In genomic region chr1:58781541-58782307, GRCh38 we compare ENCODE assay signal across 8 cellular contexts. TPM values are rescaled to one million over a fixed set of nuclear protein-coding genes. Genes with fewer than 3 reads are reported as not detected.
DNase-seq lines count a peak whose midpoint lies in the region; ATAC-seq and TF ChIP-seq lines count a peak whose summit lies in the region.

No MANE protein-coding gene starts in this region.

- no peaks in the 10 kb centered on the region for H3K36me3 ChIP-seq in ectodermal cell (ENCODE audit: control insufficient read depth, insufficient read depth, low read length)
- H3K36me3 ChIP-seq in lower lobe of right lung: peaks cover 10% of the 10 kb centered on the region

- TF ChIP-seq CTCF in lower lobe of right lung (IDR thresholded peaks at IDR 0.05): peak; percentile 51

- H3K27ac ChIP-seq in ectodermal cell (ENCODE audit: insufficient read depth, low read depth, low read length, poor library complexity, severe bottlenecking) (no peak overlapping the region), lower lobe of right lung (peak overlapping the region; percentile 100)

- H3K27me3 ChIP-seq in ectodermal cell (ENCODE audit: control insufficient read depth, insufficient read depth, low read length, poor library complexity, severe bottlenecking) (peaks cover 64% of the 10 kb centered on the region), lower lobe of right lung (ENCODE audit: low read depth) (no peaks in the 10 kb centered on the region)

- peak; percentile 62 for DNase-seq in DMS79 treated with DMSO at 0.1 percent for 48 hours (lab: John Stamatoyannopoulos, UW)
- DNase-seq in DMS79 (lab: John Stamatoyannopoulos, UW): no peak
- peak; percentile 63 for DNase-seq in NCI-H226
- peak; percentile 46 for DNase-seq in activated CD4-positive, alpha-beta T cell treated with anti-CD3 and anti-CD28 coated beads, Interleukin-2, amount 50 U/mL, for 1 hour
- peak; percentile 72 for DNase-seq in lower lobe of right lung
- DNase-seq in stimulated activated CD8-positive, alpha-beta memory T cell treated with anti-CD3 and anti-CD28 coated beads, Interleukin-12 subunit alpha, Interleukin-12 subunit beta, amount 100 ng/mL, for 1 hour (ENCODE audit: low read depth): peak; percentile 24

- 2 to 3% methylated on average over 41 to 42 of the region's 42 CpGs for WGBS in ectodermal cell, 2 experiments

- H3K4me1 ChIP-seq in ectodermal cell (ENCODE audit: control insufficient read depth, insufficient read depth, low read length) (peaks cover 11% of the 10 kb centered on the region), lower lobe of right lung (peaks cover 32% of the 10 kb centered on the region)

- H3K4me3 ChIP-seq in ectodermal cell (ENCODE audit: insufficient read depth, low read depth, low read length): peak overlapping the region; percentile 68
- H3K4me3 ChIP-seq in lower lobe of right lung: peak overlapping the region; percentile 86

- intact Hi-C loops in lower lobe of right lung (cut with DNase I): no loop called here

- H3K9me3 ChIP-seq in ectodermal cell (ENCODE audit: control insufficient read depth, low read length) (no peaks in the 10 kb centered on the region), lower lobe of right lung (no peaks in the 10 kb centered on the region)

- ATAC-seq in lower lobe of right lung: no peak
- no peak for ATAC-seq in HG02642 (IDR thresholded peaks at IDR 0.05; ENCODE audit: poor library complexity, unreplicated experiment)

RNA-seq across cellular contexts. Expression of gene JUN, which starts 2.1 kb away (rescaled TPM):
- 11.6 TPM for polyA plus RNA-seq in ectodermal cell (2013, experiment 1 of 4)
- polyA plus RNA-seq in ectodermal cell (2013, experiment 2 of 4): 6.6 TPM
- polyA plus RNA-seq in ectodermal cell (2013, experiment 3 of 4): 7.4 TPM
- polyA plus RNA-seq in ectodermal cell (2013, experiment 4 of 4): 8.7 TPM
- 118 TPM for total RNA-seq in lower lobe of right lung
